Comparison of ENCODE assay signal across 9 cellular contexts in genomic region chr17:39096435-39097158, GRCh38. TPM values are rescaled to one million over a fixed set of nuclear protein-coding genes. Genes with fewer than 3 reads are reported as not detected.
DNase-seq lines count a peak whose midpoint lies in the region; ATAC-seq and TF ChIP-seq lines count a peak whose summit lies in the region.
"Had no signal": no experiment of that assay in that cellular context is flagged by ENCODE, and none has a peak within 500 bp of the region (broad histone marks: within the 10 kb centered on the region; RNA-seq: fewer than 3 reads in every experiment).

No MANE protein-coding gene starts in this region.

- no peaks in the 10 kb centered on the region for H3K9me3 Mint-ChIP-seq in activated T-helper 17 cell treated with anti-CD3 and anti-CD28 coated beads, Interleukin-2, amount 50 U/mL, for 72 hours

- peak; percentile 18 to 24 for DNase-seq in stimulated activated CD4-positive, alpha-beta T cell treated with anti-CD3 and anti-CD28 coated beads, Interleukin-2, amount 100 ng/mL, for 24 hours
- DNase-seq in stimulated activated CD4-positive, alpha-beta T cell treated with anti-CD3 and anti-CD28 coated beads, Interleukin-12 subunit alpha, Interleukin-12 subunit beta, amount 100 ng/mL, for 4 hours: no peak
- DNase-seq in lower lobe of right lung (no peak), upper lobe of right lung (no peak)
- DNase-seq: MG63 had no signal

- peak; percentile 31 for ATAC-seq in activated T-helper 17 cell treated with anti-CD3 and anti-CD28 coated beads, Interleukin-2, amount 50 U/mL, for 72 hours (replicated peaks)
- peak; percentile 40 to 41 for ATAC-seq in lower lobe of right lung
- ATAC-seq in upper lobe of right lung: peak; percentile 19
- no peak for ATAC-seq in GM18511 (IDR thresholded peaks at IDR 0.05; ENCODE audit: unreplicated experiment)
- ATAC-seq in HG02852 (IDR thresholded peaks at IDR 0.05; ENCODE audit: unreplicated experiment): no peak
- ATAC-seq in GM18907 (IDR thresholded peaks at IDR 0.05; ENCODE audit: unreplicated experiment): no peak

- intact Hi-C loops in lower lobe of right lung (cut with DNase I) (no loop called here), upper lobe of right lung (cut with DNase I) (no loop called here)

- peak overlapping the region; percentile 40 for H3K27ac ChIP-seq in lower lobe of right lung
- peak overlapping the region; percentile 60 for H3K27ac ChIP-seq in upper lobe of right lung

- H3K4me1 Mint-ChIP-seq in activated T-helper 17 cell treated with anti-CD3 and anti-CD28 coated beads, Interleukin-2, amount 50 U/mL, for 72 hours: peaks cover 44% of the 10 kb centered on the region

- TF ChIP-seq CTCF in lower lobe of right lung (IDR thresholded peaks at IDR 0.05) (no peak), upper lobe of right lung (IDR thresholded peaks at IDR 0.05) (no peak)

- no peaks in the 10 kb centered on the region for H3K36me3 Mint-ChIP-seq in activated T-helper 17 cell treated with anti-CD3 and anti-CD28 coated beads, Interleukin-2, amount 50 U/mL, for 72 hours (ENCODE audit: low read depth)

- H3K4me3 ChIP-seq in lower lobe of right lung (peak overlapping the region; percentile 10), upper lobe of right lung (peak overlapping the region; percentile 16)
- H3K4me3 ChIP-seq: MG63 had no signal

- H3K36me3 ChIP-seq in lower lobe of right lung: no peaks in the 10 kb centered on the region
- H3K36me3 ChIP-seq in upper lobe of right lung: no peaks in the 10 kb centered on the region
- H3K36me3 ChIP-seq: MG63 had no signal

- peak overlapping the region; percentile 59 for H3K4me3 Mint-ChIP-seq in activated T-helper 17 cell treated with anti-CD3 and anti-CD28 coated beads, Interleukin-2, amount 50 U/mL, for 72 hours

- no peaks in the 10 kb centered on the region for H3K27me3 Mint-ChIP-seq in activated T-helper 17 cell treated with anti-CD3 and anti-CD28 coated beads, Interleukin-2, amount 50 U/mL, for 72 hours

- peak overlapping the region; percentile 85 for H3K27ac Mint-ChIP-seq in activated T-helper 17 cell treated with anti-CD3 and anti-CD28 coated beads, Interleukin-2, amount 50 U/mL, for 72 hours

- H3K27me3 ChIP-seq in lower lobe of right lung (ENCODE audit: low read depth): no peaks in the 10 kb centered on the region
- H3K27me3 ChIP-seq in upper lobe of right lung: no peaks in the 10 kb centered on the region
- H3K27me3 ChIP-seq: MG63 had no signal

- H3K4me1 ChIP-seq in lower lobe of right lung: peaks cover 49% of the 10 kb centered on the region
- peaks cover 41% of the 10 kb centered on the region for H3K4me1 ChIP-seq in upper lobe of right lung

- H3K9me3 ChIP-seq in lower lobe of right lung: no peaks in the 10 kb centered on the region
- no peaks in the 10 kb centered on the region for H3K9me3 ChIP-seq in upper lobe of right lung
- H3K9me3 ChIP-seq: MG63 had no signal

RNA-seq across cellular contexts. Expression of gene PLXDC1, which starts 54.8 kb away (rescaled TPM):
- 1 to 10 TPM in 1 of 2 donors, under 1 TPM in 1; 0.41 to 2.1 TPM for total RNA-seq in activated T-helper 17 cell treated with anti-CD3 and anti-CD28 coated beads, Interleukin-2, amount 50 U/mL, for 72 hours
- 19.5 TPM for total RNA-seq in lower lobe of right lung
- total RNA-seq in upper lobe of right lung: 14.4 TPM

Comparison
In these comparisons a context has a peak if more than half of its experiments do, and no peak if none do; other contexts are left out.
1. DNase-seq: peak in stimulated activated CD4-positive, alpha-beta T cell treated with anti-CD3 and anti-CD28 coated beads, Interleukin-2, amount 100 ng/mL, for 24 hours (2 of 2); none in stimulated activated CD4-positive, alpha-beta T cell treated with anti-CD3 and anti-CD28 coated beads, Interleukin-12 subunit alpha, Interleukin-12 subunit beta, amount 100 ng/mL, for 4 hours (single experiment), lower lobe of right lung (single experiment) and upper lobe of right lung (single experiment).
2. ATAC-seq: peak in activated T-helper 17 cell treated with anti-CD3 and anti-CD28 coated beads, Interleukin-2, amount 50 U/mL, for 72 hours (single experiment), lower lobe of right lung (2 of 2) and upper lobe of right lung (single experiment); none in GM18511 (single experiment), HG02852 (single experiment) and GM18907 (single experiment).